In genomic region chr12:103505371-103506236, GRCh38 we compare ENCODE assay signal across 8 cellular contexts. TPM values are rescaled to one million over a fixed set of nuclear protein-coding genes. Genes with fewer than 3 reads are reported as not detected.
DNase-seq lines count a peak whose midpoint lies in the region; ATAC-seq and TF ChIP-seq lines count a peak whose summit lies in the region.

No MANE protein-coding gene starts in this region.

- DNase-seq in Panc1 (ENCODE audit: low read depth, low spot score) (no peak), mucosa of descending colon (no peak), vagina (ENCODE audit: extremely low spot score in 2 of 2) (no peak), dedifferentiated amniotic fluid mesenchymal stem cell (ENCODE audit: extremely low spot score) (no peak), ovary (no peak), substantia nigra (lab: John Stamatoyannopoulos, UW) (no peak)

- ATAC-seq in GM18858 (IDR thresholded peaks at IDR 0.05; ENCODE audit: unreplicated experiment) (peak; percentile 95), GM21825 (IDR thresholded peaks at IDR 0.05; ENCODE audit: unreplicated experiment) (peak; percentile 90), Panc1 (peak; percentile 47), mucosa of descending colon (peak; percentile 49)

- in situ Hi-C loops in Panc1 (cut with HindIII; ENCODE audit: low pct_unique_long_range_greater_than_20kb, low sequenced_read_pairs) = no loop called here

- no peak for TF ChIP-seq EP300 in ovary (IDR thresholded peaks at IDR 0.05)

- no peaks in the 10 kb centered on the region for H3K27me3 ChIP-seq in Panc1 (ENCODE audit: control insufficient read depth, insufficient read depth, low read length)
- no peaks in the 10 kb centered on the region for H3K27me3 ChIP-seq in vagina
- no peaks in the 10 kb centered on the region for H3K27me3 ChIP-seq in ovary

- POLR2A ChIA-PET in Panc1 (lab: Charles Lee) = no interaction called here

- BruUV-seq in Panc1 (replicated peaks; lab: Mats Ljungman, UMichigan) = no TSS peak

- WGBS in ovary, 3 donors = 79 to 86% (median 82%) methylated on average over 9 of the region's 9 CpGs

- intact Hi-C loops in Panc1 (cut with micrococcal nuclease; ENCODE audit: unreplicated experiment) = no loop called here
- intact Hi-C loops in mucosa of descending colon (cut with DNase I, micrococcal nuclease) = no loop called here
- intact Hi-C loops in vagina (cut with DNase I) = no loop called here
- intact Hi-C loops in ovary (cut with DNase I) = no loop called here

- H3K4me1 ChIP-seq in Panc1 (ENCODE audit: control insufficient read depth, insufficient read depth, low read length) (no peaks in the 10 kb centered on the region), mucosa of descending colon (ENCODE audit: low read depth) (no peaks in the 10 kb centered on the region), vagina (no peaks in the 10 kb centered on the region), ovary (ENCODE audit: insufficient read depth) (no peaks in the 10 kb centered on the region)

- H3K4me3 ChIP-seq in Panc1 (ENCODE audit: low read depth in 2 of 2, low read length in 2 of 2) (no peak overlapping the region), mucosa of descending colon (no peak overlapping the region), vagina (no peak overlapping the region), ovary (no peak overlapping the region)

- TF ChIP-seq CTCF in Panc1 (IDR thresholded peaks at IDR 0.05) (no peak), mucosa of descending colon (IDR thresholded peaks at IDR 0.05) (no peak), vagina (IDR thresholded peaks at IDR 0.05) (no peak), ovary (IDR thresholded peaks at IDR 0.05) (no peak)

- H3K27ac ChIP-seq in Panc1 (ENCODE audit: low read length) (no peak overlapping the region), vagina (no peak overlapping the region), ovary (no peak overlapping the region), substantia nigra (ENCODE audit: low read depth, low read length, poor library complexity, severe bottlenecking) (no peak overlapping the region)

- H3K9me3 ChIP-seq in Panc1 (ENCODE audit: control insufficient read depth, insufficient read depth, low read depth, low read length) (no peaks in the 10 kb centered on the region), mucosa of descending colon (no peaks in the 10 kb centered on the region), vagina (no peaks in the 10 kb centered on the region), ovary (no peaks in the 10 kb centered on the region)

- H3K36me3 ChIP-seq in Panc1 (ENCODE audit: control insufficient read depth, insufficient read depth, low read length) = no peaks in the 10 kb centered on the region
- H3K36me3 ChIP-seq in mucosa of descending colon (ENCODE audit: low read depth) = no peaks in the 10 kb centered on the region
- H3K36me3 ChIP-seq in vagina = no peaks in the 10 kb centered on the region
- H3K36me3 ChIP-seq in ovary = no peaks in the 10 kb centered on the region

- TF ChIP-seq POLR2A in vagina (IDR thresholded peaks at IDR 0.05) (no peak), ovary (IDR thresholded peaks at IDR 0.05) (no peak)

- CTCF ChIA-PET in Panc1 (lab: Charles Lee) = interaction anchor here (0.6 kb wide), 1 partner anchor 21 kb away, joined by 9 read pairs; no protein-coding TSS in a partner anchor

RNA-seq across cellular contexts. Expression of gene C12orf42, which starts 9.8 kb away (rescaled TPM):
- total RNA-seq in Panc1 (2021; ENCODE audit: unreplicated experiment) = not detected
- not detected for polyA plus RNA-seq in Panc1 (2012; ENCODE audit: insufficient read length)
- total RNA-seq in mucosa of descending colon = under 1 TPM in 1 of 3 donors, not detected in 2; 0.34 TPM
- total RNA-seq in vagina = not detected
- not detected for total RNA-seq in ovary
- polyA plus RNA-seq in ovary = not detected
